In the genomic region with DNA sequence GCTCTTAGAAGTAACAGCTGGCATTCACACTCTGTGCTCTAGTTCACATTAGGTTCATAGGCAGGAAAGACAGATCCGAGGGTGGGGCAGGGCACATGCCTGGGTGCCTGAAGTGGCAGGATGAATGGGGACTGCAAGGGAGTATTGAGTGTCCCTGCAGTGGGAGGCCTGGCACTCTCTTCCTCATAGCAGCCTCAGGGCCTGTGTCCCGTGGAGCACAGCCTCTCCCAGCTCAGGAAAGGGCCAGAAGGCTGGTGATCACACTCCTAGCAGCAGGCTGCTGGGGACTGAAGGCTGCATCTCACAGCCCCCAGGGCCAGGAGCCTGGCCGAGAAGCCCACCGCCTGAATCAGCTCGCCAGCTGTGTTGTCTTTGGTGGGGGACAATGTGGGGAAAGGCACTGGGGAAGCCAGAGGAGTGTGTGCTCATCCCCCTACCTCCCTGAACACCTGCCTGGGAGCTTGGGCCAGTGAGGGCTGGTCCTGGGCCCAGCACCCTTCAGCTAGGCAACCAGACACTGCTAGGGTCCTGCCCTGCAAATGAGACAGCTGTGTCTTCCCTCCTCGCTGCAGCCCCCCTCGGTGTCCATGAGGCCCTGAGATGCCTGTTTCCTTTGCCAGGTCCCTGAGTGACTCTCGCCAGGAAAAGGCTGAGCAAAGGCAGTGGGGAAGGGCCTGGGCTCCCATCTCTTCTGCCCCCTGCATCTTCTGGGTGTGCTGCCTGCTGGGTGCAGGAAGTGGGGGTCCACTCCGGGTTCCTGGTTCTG, we compare ENCODE assay signal across 1 cellular context.
TF ChIP-seq lines count a peak whose summit lies in the region.

No MANE protein-coding gene starts in this region.

TF ChIP-seq in WTC11, 78 proteins besides CTCF, POLR2A, EP300 and RAD21:
- TF ChIP-seq, protein P1, sequence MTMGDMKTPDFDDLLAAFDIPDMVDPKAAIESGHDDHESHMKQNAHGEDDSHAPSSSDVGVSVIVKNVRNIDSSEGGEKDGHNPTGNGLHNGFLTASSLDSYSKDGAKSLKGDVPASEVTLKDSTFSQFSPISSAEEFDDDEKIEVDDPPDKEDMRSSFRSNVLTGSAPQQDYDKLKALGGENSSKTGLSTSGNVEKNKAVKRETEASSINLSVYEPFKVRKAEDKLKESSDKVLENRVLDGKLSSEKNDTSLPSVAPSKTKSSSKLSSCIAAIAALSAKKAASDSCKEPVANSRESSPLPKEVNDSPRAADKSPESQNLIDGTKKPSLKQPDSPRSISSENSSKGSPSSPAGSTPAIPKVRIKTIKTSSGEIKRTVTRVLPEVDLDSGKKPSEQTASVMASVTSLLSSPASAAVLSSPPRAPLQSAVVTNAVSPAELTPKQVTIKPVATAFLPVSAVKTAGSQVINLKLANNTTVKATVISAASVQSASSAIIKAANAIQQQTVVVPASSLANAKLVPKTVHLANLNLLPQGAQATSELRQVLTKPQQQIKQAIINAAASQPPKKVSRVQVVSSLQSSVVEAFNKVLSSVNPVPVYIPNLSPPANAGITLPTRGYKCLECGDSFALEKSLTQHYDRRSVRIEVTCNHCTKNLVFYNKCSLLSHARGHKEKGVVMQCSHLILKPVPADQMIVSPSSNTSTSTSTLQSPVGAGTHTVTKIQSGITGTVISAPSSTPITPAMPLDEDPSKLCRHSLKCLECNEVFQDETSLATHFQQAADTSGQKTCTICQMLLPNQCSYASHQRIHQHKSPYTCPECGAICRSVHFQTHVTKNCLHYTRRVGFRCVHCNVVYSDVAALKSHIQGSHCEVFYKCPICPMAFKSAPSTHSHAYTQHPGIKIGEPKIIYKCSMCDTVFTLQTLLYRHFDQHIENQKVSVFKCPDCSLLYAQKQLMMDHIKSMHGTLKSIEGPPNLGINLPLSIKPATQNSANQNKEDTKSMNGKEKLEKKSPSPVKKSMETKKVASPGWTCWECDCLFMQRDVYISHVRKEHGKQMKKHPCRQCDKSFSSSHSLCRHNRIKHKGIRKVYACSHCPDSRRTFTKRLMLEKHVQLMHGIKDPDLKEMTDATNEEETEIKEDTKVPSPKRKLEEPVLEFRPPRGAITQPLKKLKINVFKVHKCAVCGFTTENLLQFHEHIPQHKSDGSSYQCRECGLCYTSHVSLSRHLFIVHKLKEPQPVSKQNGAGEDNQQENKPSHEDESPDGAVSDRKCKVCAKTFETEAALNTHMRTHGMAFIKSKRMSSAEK (CRISPR knock-in tag; IDR thresholded peaks at IDR 0.05; ENCODE audit: borderline replicate concordance), result no peak
- TF ChIP-seq ZBTB21 (CRISPR knock-in tag; IDR thresholded peaks at IDR 0.05; ENCODE audit: borderline replicate concordance), result no peak
- TF ChIP-seq CREB1 (CRISPR knock-in tag; IDR thresholded peaks at IDR 0.05), result no peak
- TF ChIP-seq, protein P2, sequence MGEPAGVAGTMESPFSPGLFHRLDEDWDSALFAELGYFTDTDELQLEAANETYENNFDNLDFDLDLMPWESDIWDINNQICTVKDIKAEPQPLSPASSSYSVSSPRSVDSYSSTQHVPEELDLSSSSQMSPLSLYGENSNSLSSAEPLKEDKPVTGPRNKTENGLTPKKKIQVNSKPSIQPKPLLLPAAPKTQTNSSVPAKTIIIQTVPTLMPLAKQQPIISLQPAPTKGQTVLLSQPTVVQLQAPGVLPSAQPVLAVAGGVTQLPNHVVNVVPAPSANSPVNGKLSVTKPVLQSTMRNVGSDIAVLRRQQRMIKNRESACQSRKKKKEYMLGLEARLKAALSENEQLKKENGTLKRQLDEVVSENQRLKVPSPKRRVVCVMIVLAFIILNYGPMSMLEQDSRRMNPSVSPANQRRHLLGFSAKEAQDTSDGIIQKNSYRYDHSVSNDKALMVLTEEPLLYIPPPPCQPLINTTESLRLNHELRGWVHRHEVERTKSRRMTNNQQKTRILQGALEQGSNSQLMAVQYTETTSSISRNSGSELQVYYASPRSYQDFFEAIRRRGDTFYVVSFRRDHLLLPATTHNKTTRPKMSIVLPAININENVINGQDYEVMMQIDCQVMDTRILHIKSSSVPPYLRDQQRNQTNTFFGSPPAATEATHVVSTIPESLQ (CRISPR knock-in tag; IDR thresholded peaks at IDR 0.05), result no peak
- TF ChIP-seq, protein P3, sequence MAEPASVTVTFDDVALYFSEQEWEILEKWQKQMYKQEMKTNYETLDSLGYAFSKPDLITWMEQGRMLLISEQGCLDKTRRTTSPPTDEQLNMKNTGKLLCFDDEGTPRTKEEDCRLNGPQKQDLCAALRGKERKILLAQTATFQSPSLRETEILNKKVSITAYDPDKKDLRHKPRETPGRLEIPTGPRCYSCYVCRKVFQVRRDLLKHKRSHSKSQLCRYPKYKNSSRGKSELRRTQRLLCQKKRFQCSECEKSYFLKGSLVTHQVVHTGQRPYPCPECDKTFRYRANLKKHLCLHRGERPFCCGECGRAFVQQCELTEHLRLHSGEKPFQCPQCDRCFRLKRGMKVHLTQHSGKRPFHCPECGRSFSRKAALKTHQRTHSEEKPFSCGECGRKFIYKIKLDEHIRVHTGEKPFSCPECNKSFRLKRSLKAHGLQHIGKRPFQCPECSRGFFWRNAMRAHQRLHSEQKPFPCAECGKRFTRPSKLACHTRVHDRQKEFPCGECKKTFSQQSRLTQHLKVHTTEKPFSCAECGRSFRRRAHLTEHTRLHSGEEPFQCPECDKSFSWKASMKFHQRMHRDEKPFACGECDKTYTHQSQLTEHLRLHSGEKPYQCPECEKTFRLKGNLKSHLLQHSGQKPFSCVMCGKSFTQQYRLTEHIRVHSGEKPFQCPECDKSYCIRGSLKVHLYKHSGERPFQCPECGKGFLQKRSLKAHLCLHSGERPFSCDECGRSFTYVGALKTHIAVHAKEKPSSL (CRISPR knock-in tag; conservative IDR thresholded peaks at IDR 0.05), result no peak
- TF ChIP-seq, protein P4, sequence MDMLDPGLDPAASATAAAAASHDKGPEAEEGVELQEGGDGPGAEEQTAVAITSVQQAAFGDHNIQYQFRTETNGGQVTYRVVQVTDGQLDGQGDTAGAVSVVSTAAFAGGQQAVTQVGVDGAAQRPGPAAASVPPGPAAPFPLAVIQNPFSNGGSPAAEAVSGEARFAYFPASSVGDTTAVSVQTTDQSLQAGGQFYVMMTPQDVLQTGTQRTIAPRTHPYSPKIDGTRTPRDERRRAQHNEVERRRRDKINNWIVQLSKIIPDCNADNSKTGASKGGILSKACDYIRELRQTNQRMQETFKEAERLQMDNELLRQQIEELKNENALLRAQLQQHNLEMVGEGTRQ (CRISPR knock-in tag; IDR thresholded peaks at IDR 0.05), result no peak
- no peak for TF ChIP-seq OVOL2 (CRISPR knock-in tag; IDR thresholded peaks at IDR 0.05; ENCODE audit: borderline replicate concordance)
- no peak for TF ChIP-seq NFYB (CRISPR knock-in tag; conservative IDR thresholded peaks at IDR 0.05; ENCODE audit: low read depth)
- TF ChIP-seq, protein P5, sequence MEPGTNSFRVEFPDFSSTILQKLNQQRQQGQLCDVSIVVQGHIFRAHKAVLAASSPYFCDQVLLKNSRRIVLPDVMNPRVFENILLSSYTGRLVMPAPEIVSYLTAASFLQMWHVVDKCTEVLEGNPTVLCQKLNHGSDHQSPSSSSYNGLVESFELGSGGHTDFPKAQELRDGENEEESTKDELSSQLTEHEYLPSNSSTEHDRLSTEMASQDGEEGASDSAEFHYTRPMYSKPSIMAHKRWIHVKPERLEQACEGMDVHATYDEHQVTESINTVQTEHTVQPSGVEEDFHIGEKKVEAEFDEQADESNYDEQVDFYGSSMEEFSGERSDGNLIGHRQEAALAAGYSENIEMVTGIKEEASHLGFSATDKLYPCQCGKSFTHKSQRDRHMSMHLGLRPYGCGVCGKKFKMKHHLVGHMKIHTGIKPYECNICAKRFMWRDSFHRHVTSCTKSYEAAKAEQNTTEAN (CRISPR knock-in tag; IDR thresholded peaks at IDR 0.05), result no peak
- TF ChIP-seq TCF7 (CRISPR knock-in tag; IDR thresholded peaks at IDR 0.05; ENCODE audit: low read depth), result no peak
- TF ChIP-seq, protein P6, sequence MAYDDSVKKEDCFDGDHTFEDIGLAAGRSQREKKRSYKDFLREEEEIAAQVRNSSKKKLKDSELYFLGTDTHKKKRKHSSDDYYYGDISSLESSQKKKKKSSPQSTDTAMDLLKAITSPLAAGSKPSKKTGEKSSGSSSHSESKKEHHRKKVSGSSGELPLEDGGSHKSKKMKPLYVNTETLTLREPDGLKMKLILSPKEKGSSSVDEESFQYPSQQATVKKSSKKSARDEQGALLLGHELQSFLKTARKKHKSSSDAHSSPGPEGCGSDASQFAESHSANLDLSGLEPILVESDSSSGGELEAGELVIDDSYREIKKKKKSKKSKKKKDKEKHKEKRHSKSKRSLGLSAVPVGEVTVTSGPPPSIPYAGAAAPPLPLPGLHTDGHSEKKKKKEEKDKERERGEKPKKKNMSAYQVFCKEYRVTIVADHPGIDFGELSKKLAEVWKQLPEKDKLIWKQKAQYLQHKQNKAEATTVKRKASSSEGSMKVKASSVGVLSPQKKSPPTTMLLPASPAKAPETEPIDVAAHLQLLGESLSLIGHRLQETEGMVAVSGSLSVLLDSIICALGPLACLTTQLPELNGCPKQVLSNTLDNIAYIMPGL (CRISPR knock-in tag; IDR thresholded peaks at IDR 0.05), result no peak
